In genomic region chr10:132579027-132579859, GRCh38 we compare ENCODE assay signal across 17 cellular contexts. TPM values are rescaled to one million over a fixed set of nuclear protein-coding genes. Genes with fewer than 3 reads are reported as not detected.
DNase-seq lines count a peak whose midpoint lies in the region; FAIRE-seq and TF ChIP-seq lines count a peak whose summit lies in the region.
"Had no signal": no experiment of that assay in that cellular context is flagged by ENCODE, and none has a peak within 500 bp of the region (broad histone marks: within the 10 kb centered on the region; RNA-seq: fewer than 3 reads in every experiment).

No MANE protein-coding gene starts in this region.

- CTCF ChIA-PET in H1 (lab: Charles Lee; ENCODE audit: partially characterized antibody): interaction anchor here (0.7 to 2.4 kb wide), 10 partner anchors 12 to 67 kb away, joined by 3 to 15 read pairs (median 4); no protein-coding TSS in a partner anchor

- peaks cover 1% of the 10 kb centered on the region; the same call in 1 of the 2 replicates for H3K23me2 ChIP-seq in H1 (ENCODE audit: low read depth, low read length)

- H3K18ac ChIP-seq in H1 (ENCODE audit: extremely low read depth, low read length) (no peak overlapping the region; the same call in 1 of the 2 replicates), neuronal stem cell (ENCODE audit: low read length) (peak overlapping the region; percentile 91)

- TF ChIP-seq POLR2A in H1 (IDR thresholded peaks at IDR 0.05; ENCODE audit: control extremely low read depth in 1 of 2, low read depth in 2 of 2, low read length in 2 of 2): no peak

- H4K5ac ChIP-seq in H1 (ENCODE audit: insufficient read length, low read depth, low read length): no peak overlapping the region

- H3K23ac ChIP-seq in H1 (ENCODE audit: insufficient read length) (no peak overlapping the region), neuronal stem cell (ENCODE audit: low read depth, low read length, poor library complexity) (no peak overlapping the region)

- peak overlapping the region in 7 of 11 experiments; percentile 16 to 48 (median 38); a peak in 7 of 22 replicates for H3K27ac ChIP-seq in BLaER1 treated with 17β-estradiol and CSF1 and Interleukin-3, amounts not matched to agents 10 nM and 100 nM
- H3K27ac ChIP-seq in H1 (ENCODE audit: low read depth, low read length) (no peak overlapping the region), neuronal stem cell (replicated peaks; ENCODE audit: low read length) (no peak overlapping the region)
- H3K27ac ChIP-seq: brain microvascular endothelial cell, pancreas had no signal

- H3K4me1 ChIP-seq in BLaER1 treated with 17β-estradiol and CSF1 and Interleukin-3, amounts not matched to agents 10 nM and 100 nM: peaks cover 48 to 81% (median 71%) of the 10 kb centered on the region in 10 experiments
- H3K4me1 ChIP-seq in H1 (replicated peaks in 1 of 4; ENCODE audit: control insufficient read depth in 3 of 4, insufficient read depth in 4 of 4, low read length in 3 of 4) (peaks cover under 1 to 12% (median 9%) of the 10 kb centered on the region in 4 experiments), neuronal stem cell (ENCODE audit: control insufficient read depth in 2 of 2, insufficient read depth in 1 of 2, low read depth in 1 of 2, low read length in 2 of 2) (peaks cover 15 to 16% of the 10 kb centered on the region in 2 donors)

- H3K14ac ChIP-seq in H1 (ENCODE audit: insufficient read length) (no peak overlapping the region), neuronal stem cell (ENCODE audit: low read length) (peak overlapping the region; percentile 39)

- H4K8ac ChIP-seq in H1 (ENCODE audit: extremely low read depth, insufficient read depth, low read length) (no peak overlapping the region), neuronal stem cell (ENCODE audit: low read depth, low read length) (no peak overlapping the region)

- H4K91ac ChIP-seq in H1 (replicated peaks; ENCODE audit: insufficient read length, low read length): no peak overlapping the region
- H4K91ac ChIP-seq in neuronal stem cell (ENCODE audit: low read depth, low read length, poor library complexity): no peak overlapping the region

- no peak overlapping the region for H3K56ac ChIP-seq in H1 (replicated peaks; ENCODE audit: insufficient read length, low read depth, low read length)

- DNase-seq in H7 (peak; percentile 79), H1 (ENCODE audit: low read depth in 1 of 2, low spot score in 2 of 2) (no peak), neuronal stem cell (ENCODE audit: low spot score) (no peak), NCI-H1048 (lab: John Stamatoyannopoulos, UW) (no peak), EL (no peak), OCI-M2 (lab: John Stamatoyannopoulos, UW; ENCODE audit: unreplicated experiment) (no peak)
- DNase-seq: brain microvascular endothelial cell; cortex of kidney; DMS79 treated with DMSO at 0.1 percent for 48 hours; H9; kidney; naive thymus-derived CD4-positive, alpha-beta T cell; NCI-H2171; NCI-H526 treated with DMSO at 0.1 percent for 48 hours; pancreas; SW 1271 had no signal

- H4K20me1 ChIP-seq in BLaER1 treated with 17β-estradiol and CSF1 and Interleukin-3, amounts not matched to agents 10 nM and 100 nM: peaks cover 54 to 94% (median 63%) of the 10 kb centered on the region in 11 experiments
- peaks cover 4 to 17% of the 10 kb centered on the region in 2 experiments for H4K20me1 ChIP-seq in H1 (replicated peaks in 1 of 2; ENCODE audit: control insufficient read depth in 1 of 2, insufficient read depth in 2 of 2, low read length in 2 of 2)

- H3K79me2 ChIP-seq in H1 (ENCODE audit: control insufficient read depth in 1 of 2, insufficient read depth in 2 of 2, low read length in 2 of 2): peaks cover 0 to 3% of the 10 kb centered on the region in 2 experiments; a peak in 1 of 4 replicates

- H2BK120ac ChIP-seq in H1 (replicated peaks; ENCODE audit: low read depth, low read length) (peak overlapping the region; percentile 33), neuronal stem cell (ENCODE audit: low read depth, low read length) (no peak overlapping the region)

- H3K36me3 ChIP-seq in BLaER1 treated with 17β-estradiol and CSF1 and Interleukin-3, amounts not matched to agents 10 nM and 100 nM: peaks cover 0 to 25% (median 10%) of the 10 kb centered on the region in 11 experiments; a peak in 11 of 22 replicates
- H3K36me3 ChIP-seq in H7 (replicated peaks; ENCODE audit: control insufficient read depth, insufficient read depth, low read length) (no peaks in the 10 kb centered on the region), H1 (ENCODE audit: control insufficient read depth in 2 of 4, insufficient read depth in 4 of 4, low read length in 3 of 4) (no peaks in the 10 kb centered on the region), neuronal stem cell (replicated peaks in 1 of 2; ENCODE audit: control insufficient read depth in 2 of 2, insufficient read depth in 2 of 2, low read length in 2 of 2) (no peaks in the 10 kb centered on the region)
- H3K36me3 ChIP-seq: brain microvascular endothelial cell, pancreas had no signal

- H3K4me3 ChIP-seq in BLaER1 treated with 17β-estradiol and CSF1 and Interleukin-3, amounts not matched to agents 10 nM and 100 nM: no peak overlapping the region; a peak in 1 of 20 replicates
- H3K4me3 ChIP-seq in H7 (ENCODE audit: insufficient read depth, low read depth, low read length) (no peak overlapping the region), H1 (ENCODE audit: extremely low read depth in 1 of 4, insufficient read depth in 2 of 4, low read depth in 3 of 4, low read length in 4 of 4) (no peak overlapping the region), neuronal stem cell (ENCODE audit: low read length in 2 of 2) (no peak overlapping the region)
- H3K4me3 ChIP-seq: pancreas had no signal

- H2AK5ac ChIP-seq in H1 (ENCODE audit: low read depth, low read length) (no peak overlapping the region), neuronal stem cell (ENCODE audit: low read depth, low read length) (peak overlapping the region; percentile 89)

- peaks cover 5% of the 10 kb centered on the region for H3K79me1 ChIP-seq in H1 (ENCODE audit: low read depth, low read length)
- peaks cover 5% of the 10 kb centered on the region for H3K79me1 ChIP-seq in neuronal stem cell (ENCODE audit: low read depth, low read length)

- H2AFZ ChIP-seq in H1 (ENCODE audit: low read length): no peak overlapping the region
- H2AFZ ChIP-seq in neuronal stem cell (ENCODE audit: low read length): no peak overlapping the region

- H2BK5ac ChIP-seq in H1 (ENCODE audit: low read depth, low read length): no peak overlapping the region
- no peak overlapping the region for H2BK5ac ChIP-seq in neuronal stem cell (ENCODE audit: low read length)

- no peak for FAIRE-seq in H1 (lab: Jason Lieb, UNC)
- FAIRE-seq: kidney, pancreas had no signal

- no peak overlapping the region for H2BK15ac ChIP-seq in H1 (ENCODE audit: low read length)
- peak overlapping the region; percentile 38 for H2BK15ac ChIP-seq in neuronal stem cell (ENCODE audit: low read length)

- TF ChIP-seq RAD21 in H1 (IDR thresholded peaks at IDR 0.05 in 1 of 2, conservative IDR thresholded peaks at IDR 0.05 in 1 of 2; ENCODE audit: low read depth in 2 of 2, low read length in 2 of 2): no peak

- H3K4ac ChIP-seq in H1 (replicated peaks; ENCODE audit: insufficient read length, low read depth, low read length): no peak overlapping the region
- H3K4ac ChIP-seq in neuronal stem cell (ENCODE audit: low read length): peak overlapping the region; percentile 93

- no peak overlapping the region for H2BK20ac ChIP-seq in H1 (ENCODE audit: low read length)

- H3K9me3 ChIP-seq in BLaER1 treated with 17β-estradiol and CSF1 and Interleukin-3, amounts not matched to agents 10 nM and 100 nM (replicated peaks in 1 of 11): peaks cover 6 to 17% (median 11%) of the 10 kb centered on the region in 11 experiments; a peak in 20 of 22 replicates
- H3K9me3 ChIP-seq in H1 (ENCODE audit: insufficient read depth in 2 of 2, low read depth in 1 of 2, low read length in 1 of 2) (no peaks in the 10 kb centered on the region), neuronal stem cell (replicated peaks in 1 of 2; ENCODE audit: control insufficient read depth in 2 of 2, insufficient read depth in 1 of 2, low read depth in 1 of 2, low read length in 2 of 2) (peaks cover 0 to 2% of the 10 kb centered on the region in 2 donors)
- H3K9me3 ChIP-seq: pancreas had no signal

- peak overlapping the region; percentile 86 to 100 (median 99) for H3K4me2 ChIP-seq in BLaER1 treated with 17β-estradiol and CSF1 and Interleukin-3, amounts not matched to agents 10 nM and 100 nM
- H3K4me2 ChIP-seq in H1 (ENCODE audit: insufficient read depth in 1 of 2, low read depth in 2 of 2, low read length in 2 of 2) (no peak overlapping the region), neuronal stem cell (ENCODE audit: insufficient read depth, low read length, poor library complexity, severe bottlenecking) (no peak overlapping the region)

- peaks cover 0 to 94% (median 0%) of the 10 kb centered on the region in 11 experiments; a peak in 5 of 22 replicates for H3K27me3 ChIP-seq in BLaER1 treated with 17β-estradiol and CSF1 and Interleukin-3, amounts not matched to agents 10 nM and 100 nM
- no peaks in the 10 kb centered on the region for H3K27me3 ChIP-seq in H7 (ENCODE audit: control insufficient read depth, insufficient read depth, low read length)
- H3K27me3 ChIP-seq in H1 (replicated peaks in 1 of 4; ENCODE audit: control insufficient read depth in 3 of 4, extremely low read depth in 1 of 4, insufficient read depth in 3 of 4, low read length in 3 of 4): no peaks in the 10 kb centered on the region; a peak in 1 of 7 replicates
- no peaks in the 10 kb centered on the region for H3K27me3 ChIP-seq in neuronal stem cell (ENCODE audit: control insufficient read depth in 3 of 3, insufficient read depth in 3 of 3, low read depth in 1 of 3, low read length in 3 of 3)
- H3K27me3 ChIP-seq: brain microvascular endothelial cell, pancreas had no signal

- H2BK12ac ChIP-seq in H1 (ENCODE audit: low read depth, low read length) (no peak overlapping the region), neuronal stem cell (ENCODE audit: low read length) (peak overlapping the region; percentile 14)

- no peak overlapping the region for H3K9ac ChIP-seq in BLaER1 treated with 17β-estradiol and CSF1 and Interleukin-3, amounts not matched to agents 10 nM and 100 nM
- H3K9ac ChIP-seq in H1 (replicated peaks in 1 of 4; ENCODE audit: extremely low read depth in 1 of 4, low read depth in 3 of 4, low read length in 3 of 4): no peak overlapping the region
- peak overlapping the region; percentile 12 for H3K9ac ChIP-seq in neuronal stem cell (ENCODE audit: low read depth, low read length, poor library complexity)

- no peak for TF ChIP-seq EP300 in H1 (IDR thresholded peaks at IDR 0.05; ENCODE audit: borderline replicate concordance in 1 of 2, low read depth in 2 of 2, low read length in 2 of 2)

- POLR2A ChIA-PET in H1 (lab: Charles Lee; ENCODE audit: partially characterized antibody): interaction anchor here (0.9 kb wide), 1 partner anchor 9 kb away, joined by 3 read pairs; no protein-coding TSS in a partner anchor

- TF ChIP-seq CTCF in H1 (IDR thresholded peaks at IDR 0.05; ENCODE audit: control extremely low read depth in 1 of 3, insufficient read depth in 1 of 3, low read depth in 1 of 3, low read length in 3 of 3): no peak

- 87% methylated on average over 18 of the region's 29 CpGs; no CpG with 5 or more reads in 1 of the 2 experiments for WGBS in H1 (ENCODE audit: extremely low coverage in 1 of 2, insufficient coverage in 1 of 2, insufficient read length in 1 of 2, insufficient replicate concordance in 2 of 2, low coverage in 1 of 2, low lambda C conversion rate in 2 of 2, missing lambda C conversion rate in 1 of 2), 2 experiments
- no CpG with 5 or more reads among the region's 29 CpGs for WGBS in neuronal stem cell (ENCODE audit: extremely low coverage in 2 of 2, insufficient read length in 2 of 2, insufficient replicate concordance in 1 of 2), 2 donors

RNA-seq across cellular contexts. Expression of gene INPP5A, which starts 41.7 kb away (rescaled TPM):
- total RNA-seq in H7 (2014; rRNA removed; shearing (Covaris generic)): 21.0 and 29.2 TPM in 2 replicates
- 25.5 and 27.5 TPM in 2 replicates for total RNA-seq in H1 (2021; fragmentation: NEBNext Ultra II Directional; extraction: Animal tissue kit (Norgen Biotek cat#: 25700))
- 16.8 and 19.7 TPM in 2 replicates for polyA plus RNA-seq in H1 (2011; rRNA removed)
- polyA plus RNA-seq in H1 (2011; cell fraction: cytosol; rRNA removed): 15.9 TPM
- 12.0 TPM for polyA plus RNA-seq in H1 (2011; cell fraction: nucleus; rRNA removed)
- 16.0 to 19.8 TPM (median 18.0 TPM) in 4 replicates for polyA plus RNA-seq in H1 (2012, experiment 1 of 2)
- 19.3 TPM for polyA plus RNA-seq in H1 (2012, experiment 2 of 2)
- polyA plus RNA-seq in H1 (2013, experiment 1 of 2): 15.4 TPM
- 14.7 TPM for polyA plus RNA-seq in H1 (2013, experiment 2 of 2)
- polyA minus RNA-seq in H1 (2011; rRNA and poly(A)+ RNA removed): 21.6 and 22.1 TPM in 2 replicates
- 12.3 TPM for polyA minus RNA-seq in H1 (2011; cell fraction: cytosol; rRNA and poly(A)+ RNA removed)
- polyA minus RNA-seq in H1 (2011; cell fraction: nucleus; rRNA and poly(A)+ RNA removed): 12.1 TPM
- polyA plus RNA-seq in neuronal stem cell (2013, experiment 1 of 2): 13.4 TPM
- 13.7 TPM for polyA plus RNA-seq in neuronal stem cell (2013, experiment 2 of 2)

Comparison
In these comparisons a context has a peak if more than half of its experiments do, and no peak if none do; other contexts are left out.
1. H3K27ac ChIP-seq: peak in BLaER1 treated with 17β-estradiol and CSF1 and Interleukin-3, amounts not matched to agents 10 nM and 100 nM (7 of 11); none in H1 (single experiment) and neuronal stem cell (single experiment).
2. H3K4me2 ChIP-seq: peak in BLaER1 treated with 17β-estradiol and CSF1 and Interleukin-3, amounts not matched to agents 10 nM and 100 nM (11 of 11); none in H1 (0 of 2) and neuronal stem cell (single experiment).